Comparison of ENCODE assay signal across 9 cellular contexts in the genomic region with DNA sequence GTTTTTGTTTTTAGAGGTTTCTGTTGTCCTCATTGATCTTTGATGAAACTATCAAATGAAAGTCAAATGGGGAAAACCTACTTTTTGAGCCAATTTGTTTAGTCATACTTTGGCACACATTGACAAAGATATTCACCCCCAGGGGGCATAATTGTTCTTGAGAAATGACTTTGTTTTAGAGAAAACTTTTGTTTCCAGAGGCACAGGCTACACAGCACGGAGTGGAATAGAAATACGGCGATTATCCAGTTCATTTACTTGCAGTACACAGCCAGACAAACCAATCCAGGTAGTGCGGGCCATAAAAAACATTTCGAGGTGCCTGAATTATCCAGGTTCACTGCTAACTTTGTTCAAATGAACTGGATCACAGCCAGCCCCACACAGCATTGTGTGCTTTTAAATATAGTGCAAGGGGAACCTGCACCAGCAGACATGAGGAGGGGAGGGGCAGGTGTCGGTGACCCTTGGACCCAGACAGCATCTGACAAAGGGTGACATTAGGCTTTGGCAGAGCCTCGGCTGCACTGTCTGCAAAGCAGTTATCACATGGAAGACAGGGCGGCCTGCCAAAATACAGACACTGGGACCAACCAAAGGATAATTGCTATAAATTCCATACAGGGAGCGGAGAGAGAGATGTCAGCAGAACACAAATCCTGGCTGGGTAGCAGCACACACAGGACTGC.
A peak's percentile ranks its signal among the peaks of the same experiment; 100 is the strongest.
DNase-seq lines count a peak whose midpoint lies in the region; ATAC-seq, FAIRE-seq and TF ChIP-seq lines count a peak whose summit lies in the region.
"Had no signal": no experiment of that assay in that cellular context is flagged by ENCODE, and none has a peak within 500 bp of the region (broad histone marks: within the 10 kb centered on the region; RNA-seq: fewer than 3 reads in every experiment).

No MANE protein-coding gene starts in this region.

- H3K79me2 ChIP-seq in MM.1S (ENCODE audit: low read length): no peaks in the 10 kb centered on the region

- peaks cover 3 to 5% (median 3%) of the 10 kb centered on the region in 3 donors for H3K27me3 Mint-ChIP-seq in CD14-positive monocyte (ENCODE audit: low read depth in 3 of 3)

- peak; percentile 30 for ATAC-seq in body of pancreas
- ATAC-seq in esophagus mucosa: no peak

- DNase-seq in EL (peak; percentile 14), MM.1S (peak; percentile 8), body of pancreas (peak in 3 of 4 donors; percentile 8 to 37 (median 22)), kidney (peak; percentile 66), CD14-positive monocyte (ENCODE audit: low spot score) (no peak)
- no peak for DNase-seq in activated T-cell treated with anti-CD3 and anti-CD28 coated beads, Interleukin-2, amount 50 U/mL, for 48 hours
- DNase-seq in activated CD8-positive, alpha-beta memory T cell treated with anti-CD3 and anti-CD28 coated beads for 24 hours: no peak

- H3K4me2 ChIP-seq in MM.1S (ENCODE audit: low read depth, low read length): no peak overlapping the region

- H3K9me3 Mint-ChIP-seq in CD14-positive monocyte: peaks cover 0 to 2% (median 0%) of the 10 kb centered on the region in 7 donors

- no peak; the same call in 1 of the 2 replicates for TF ChIP-seq CTCF in MM.1S (IDR thresholded peaks at IDR 0.05; ENCODE audit: low read length)
- TF ChIP-seq CTCF in body of pancreas (IDR thresholded peaks at IDR 0.05): peak in 3 of 7 experiments; percentile 13 to 25 (median 19)
- no peak for TF ChIP-seq CTCF in kidney (IDR thresholded peaks at IDR 0.05; ENCODE audit: borderline replicate concordance, extremely low read depth, insufficient read depth)
- TF ChIP-seq CTCF in CD14-positive monocyte (IDR thresholded peaks at IDR 0.05): no peak

- H3K36me3 ChIP-seq in MM.1S (replicated peaks; ENCODE audit: insufficient read depth, low read length) (no peaks in the 10 kb centered on the region), body of pancreas (replicated peaks in 1 of 2; ENCODE audit: insufficient read depth in 1 of 2, low read depth in 2 of 2) (no peaks in the 10 kb centered on the region), kidney (ENCODE audit: control insufficient read depth in 1 of 2, insufficient read depth in 2 of 2, low read length in 2 of 2) (no peaks in the 10 kb centered on the region)

- peaks cover 6% of the 10 kb centered on the region for H3K4me1 Mint-ChIP-seq in CD14-positive monocyte

- no peak overlapping the region for H2AFZ ChIP-seq in MM.1S (ENCODE audit: low read length)

- no peaks in the 10 kb centered on the region for H3F3A ChIP-seq in MM.1S (ENCODE audit: insufficient read depth, low read length)

- TF ChIP-seq POLR2A in body of pancreas (IDR thresholded peaks at IDR 0.05): no peak

- no peaks in the 10 kb centered on the region for H4K20me1 ChIP-seq in MM.1S (ENCODE audit: insufficient read depth, low read length)

- H3K9me2 ChIP-seq in MM.1S (replicated peaks; ENCODE audit: insufficient read depth, low read length): no peaks in the 10 kb centered on the region

- H3K4me3 Mint-ChIP-seq in CD14-positive monocyte: no peak overlapping the region

- H3K27ac Mint-ChIP-seq in CD14-positive monocyte: no peak overlapping the region

- intact Hi-C loops in body of pancreas (cut with DNase I): no loop called here
- intact Hi-C loops in kidney (cut with DNase I): no loop called here
- intact Hi-C loops in CD14-positive monocyte (cut with micrococcal nuclease): no loop called here

- H3K4me1 ChIP-seq in MM.1S (ENCODE audit: low read length): no peaks in the 10 kb centered on the region
- no peaks in the 10 kb centered on the region for H3K4me1 ChIP-seq in body of pancreas
- H3K4me1 ChIP-seq in kidney (ENCODE audit: control insufficient read depth in 1 of 2, insufficient read depth in 1 of 2, low read depth in 1 of 2, low read length in 2 of 2): peaks cover 8 to 11% of the 10 kb centered on the region in 2 donors

- H3K9me3 ChIP-seq in MM.1S (replicated peaks; ENCODE audit: insufficient read depth, low read length) (no peaks in the 10 kb centered on the region), body of pancreas (no peaks in the 10 kb centered on the region), kidney (ENCODE audit: control insufficient read depth in 1 of 2, low read length in 2 of 2) (no peaks in the 10 kb centered on the region)

- no peaks in the 10 kb centered on the region for H3K27me3 ChIP-seq in MM.1S (replicated peaks; ENCODE audit: insufficient read depth, low read length)
- H3K27me3 ChIP-seq in body of pancreas: no peaks in the 10 kb centered on the region

- no peak for FAIRE-seq in kidney (lab: Jason Lieb, UNC)
- FAIRE-seq: RCC 7860 had no signal

- H3K9ac ChIP-seq in MM.1S (ENCODE audit: low read length): no peak overlapping the region
- H3K9ac ChIP-seq in kidney (ENCODE audit: low read length in 2 of 2): no peak overlapping the region

- WGBS in body of pancreas, 2 donors: 52 to 55% methylated on average over 9 of the region's 9 CpGs

- no peaks in the 10 kb centered on the region for H3K36me3 Mint-ChIP-seq in CD14-positive monocyte

- H3K27ac ChIP-seq in MM.1S (ENCODE audit: low read length) (no peak overlapping the region), body of pancreas (no peak overlapping the region), kidney (ENCODE audit: low read depth in 2 of 2, low read length in 2 of 2) (peak overlapping the region in 1 of 2 donors; percentile 35)

- no peak overlapping the region for H3K4me3 ChIP-seq in MM.1S (ENCODE audit: low read length)
- H3K4me3 ChIP-seq in body of pancreas: no peak overlapping the region
- peak overlapping the region in 1 of 2 donors; percentile 15 for H3K4me3 ChIP-seq in kidney (ENCODE audit: low read length in 2 of 2)

Comparison
In these comparisons a context has a peak if more than half of its experiments do, and no peak if none do; other contexts are left out.
1. DNase-seq: peak in EL (single experiment), MM.1S (single experiment), body of pancreas (3 of 4) and kidney (single experiment); none in activated T-cell treated with anti-CD3 and anti-CD28 coated beads, Interleukin-2, amount 50 U/mL, for 48 hours (0 of 2), CD14-positive monocyte (single experiment) and activated CD8-positive, alpha-beta memory T cell treated with anti-CD3 and anti-CD28 coated beads for 24 hours (single experiment).